9 cellular contexts compared by ENCODE assay signal in genomic region chr6:31727717-31728671, GRCh38. TPM values are rescaled to one million over a fixed set of nuclear protein-coding genes. Genes with fewer than 3 reads are reported as not detected.
DNase-seq lines count a peak whose midpoint lies in the region; ATAC-seq and TF ChIP-seq lines count a peak whose summit lies in the region.
"Had no signal": no experiment of that assay in that cellular context is flagged by ENCODE, and none has a peak within 500 bp of the region (broad histone marks: within the 10 kb centered on the region; RNA-seq: fewer than 3 reads in every experiment).

No MANE protein-coding gene starts in this region.

- peaks cover 4% of the 10 kb centered on the region for H3K27me3 Mint-ChIP-seq in neural crest cell (ENCODE audit: low read depth)

- peaks cover 85 to 94% (median 90%) of the 10 kb centered on the region in 10 experiments for H3K4me1 ChIP-seq in BLaER1 treated with 17β-estradiol and CSF1 and Interleukin-3, amounts not matched to agents 10 nM and 100 nM
- H3K4me1 ChIP-seq in Karpas-422 (ENCODE audit: low read length) (peaks cover 37% of the 10 kb centered on the region), colonic mucosa (peaks cover 13% of the 10 kb centered on the region)

- 0 out of 22 replicates have a peak, but pooled peaks cover 0 to 3% (median 0%) of the 10 kb centered on the region in 11 experiments for H3K9me3 ChIP-seq in BLaER1 treated with 17β-estradiol and CSF1 and Interleukin-3, amounts not matched to agents 10 nM and 100 nM (replicated peaks in 1 of 11)
- H3K9me3 ChIP-seq in Karpas-422 (ENCODE audit: low read length) (no peaks in the 10 kb centered on the region), colonic mucosa (no peaks in the 10 kb centered on the region)

- intact Hi-C loops in colonic mucosa (cut with DNase I), result no loop called here

- TF ChIP-seq CTCF in colonic mucosa (IDR thresholded peaks at IDR 0.05), result no peak
- no peak for TF ChIP-seq CTCF in neural crest cell (conservative IDR thresholded peaks at IDR 0.05)

- H4K20me1 ChIP-seq in BLaER1 treated with 17β-estradiol and CSF1 and Interleukin-3, amounts not matched to agents 10 nM and 100 nM, result peaks cover 11 to 37% (median 27%) of the 10 kb centered on the region in 11 experiments; a peak in 20 of 22 replicates
- H4K20me1 ChIP-seq in Karpas-422 (ENCODE audit: insufficient read depth, low read depth, low read length), result no peaks in the 10 kb centered on the region

- no peaks in the 10 kb centered on the region for H3K27me3 ChIP-seq in BLaER1 treated with 17β-estradiol and CSF1 and Interleukin-3, amounts not matched to agents 10 nM and 100 nM
- H3K27me3 ChIP-seq in Karpas-422 (ENCODE audit: low read length), result no peaks in the 10 kb centered on the region
- H3K27me3 ChIP-seq in colonic mucosa, result no peaks in the 10 kb centered on the region
- H3K27me3 ChIP-seq: cardiac muscle cell had no signal

- peak overlapping the region; percentile 92 to 100 (median 98) for H3K4me2 ChIP-seq in BLaER1 treated with 17β-estradiol and CSF1 and Interleukin-3, amounts not matched to agents 10 nM and 100 nM
- no peak overlapping the region for H3K4me2 ChIP-seq in Karpas-422 (ENCODE audit: low read depth, low read length, poor library complexity, severe bottlenecking)

- H3K79me2 ChIP-seq in Karpas-422 (ENCODE audit: low read length), result no peaks in the 10 kb centered on the region

- H3K27ac ChIP-seq in BLaER1 treated with 17β-estradiol and CSF1 and Interleukin-3, amounts not matched to agents 10 nM and 100 nM, result peak overlapping the region; percentile 79 to 88 (median 84)
- H3K27ac ChIP-seq in Karpas-422 (ENCODE audit: low read length) (peak overlapping the region; percentile 42; the same call in 1 of the 2 replicates), colonic mucosa (peak overlapping the region; percentile 96)

- peaks cover 33% of the 10 kb centered on the region for H3K4me1 Mint-ChIP-seq in neural crest cell

- no peak overlapping the region for H2AFZ ChIP-seq in Karpas-422 (ENCODE audit: low read length)

- H3K4me3 Mint-ChIP-seq in neural crest cell, result peak overlapping the region; percentile 98

- H3K9ac ChIP-seq in BLaER1 treated with 17β-estradiol and CSF1 and Interleukin-3, amounts not matched to agents 10 nM and 100 nM, result peak overlapping the region; percentile 76 to 91 (median 84)
- H3K9ac ChIP-seq in Karpas-422 (ENCODE audit: low read length) (peak overlapping the region; percentile 22; the same call in 1 of the 2 replicates), colonic mucosa (ENCODE audit: low read depth in 2 of 2, low read length in 2 of 2) (peak overlapping the region; percentile 76 to 95)

- H3K27ac Mint-ChIP-seq in neural crest cell (ENCODE audit: unreplicated experiment), result no peak overlapping the region

- peaks cover 41% of the 10 kb centered on the region for H3K36me3 Mint-ChIP-seq in neural crest cell (ENCODE audit: low read depth)

- no peak for ATAC-seq in GM21515 (IDR thresholded peaks at IDR 0.05; ENCODE audit: unreplicated experiment)
- ATAC-seq in HG02885 (IDR thresholded peaks at IDR 0.05; ENCODE audit: poor library complexity, unreplicated experiment), result no peak

- peak overlapping the region; percentile 66 to 92 (median 86) for H3K4me3 ChIP-seq in BLaER1 treated with 17β-estradiol and CSF1 and Interleukin-3, amounts not matched to agents 10 nM and 100 nM
- H3K4me3 ChIP-seq in Karpas-422 (ENCODE audit: low read length), result no peak overlapping the region
- peak overlapping the region; percentile 60 for H3K4me3 ChIP-seq in colonic mucosa

- no peaks in the 10 kb centered on the region for H3K9me3 Mint-ChIP-seq in neural crest cell

- DNase-seq in Karpas-422, result peak; percentile 87
- DNase-seq in colonic mucosa, result no peak
- DNase-seq in neural crest cell (ENCODE audit: low read depth, low spot score), result no peak
- DNase-seq in D341Med (ENCODE audit: low spot score), result no peak
- no peak for DNase-seq in SIG-M5 (lab: John Stamatoyannopoulos, UW)

- peaks cover 28 to 57% (median 48%) of the 10 kb centered on the region in 11 experiments for H3K36me3 ChIP-seq in BLaER1 treated with 17β-estradiol and CSF1 and Interleukin-3, amounts not matched to agents 10 nM and 100 nM
- H3K36me3 ChIP-seq in Karpas-422 (ENCODE audit: insufficient read depth, low read length), result peaks cover 16% of the 10 kb centered on the region
- peaks cover 10% of the 10 kb centered on the region for H3K36me3 ChIP-seq in colonic mucosa

- no peaks in the 10 kb centered on the region for H3K9me2 ChIP-seq in Karpas-422 (replicated peaks; ENCODE audit: insufficient read depth, low read length)

RNA-seq across cellular contexts. Expression of gene DDAH2, which starts 1.1 kb away (rescaled TPM):
- total RNA-seq in Karpas-422 (2014; rRNA removed; shearing (Covaris generic); ENCODE audit: low replicate concordance), result 13.3 and 24.0 TPM in 2 replicates
- total RNA-seq in colonic mucosa (10 to 100 TPM; 92.1 to 98.7 TPM), neural crest cell (186 and 194 TPM in 2 replicates)

RNA-seq across cellular contexts. Expression of gene MPIG6B, which starts 4.8 kb away (rescaled TPM):
- not detected in 2 replicates for total RNA-seq in Karpas-422 (2014; rRNA removed; shearing (Covaris generic); ENCODE audit: low replicate concordance)
- total RNA-seq in colonic mucosa (under 1 TPM; 0.19 to 0.57 TPM), neural crest cell (not detected in 2 replicates)
- total RNA-seq: cardiac muscle cell had no signal

RNA-seq across cellular contexts. Expression of gene LY6G6C, which starts 6.4 kb away (rescaled TPM):
- total RNA-seq in Karpas-422 (2014; rRNA removed; shearing (Covaris generic); ENCODE audit: low replicate concordance), result not detected in 2 replicates
- 1 to 10 TPM in 1 of 2 donors, not detected in 1; 2.3 TPM for total RNA-seq in colonic mucosa
- total RNA-seq in neural crest cell, result 1.2 TPM in 2 replicates
- total RNA-seq: cardiac muscle cell had no signal

RNA-seq across cellular contexts. Expression of gene CLIC1, which starts 8.3 kb away (rescaled TPM):
- total RNA-seq in Karpas-422 (2014; rRNA removed; shearing (Covaris generic); ENCODE audit: low replicate concordance), result 385 and 405 TPM in 2 replicates
- total RNA-seq in colonic mucosa (100 to 1,000 TPM; 622 to 646 TPM), neural crest cell (305 and 313 TPM in 2 replicates)

RNA-seq across cellular contexts. Expression of gene MSH5, which starts 11.8 kb away (rescaled TPM):
- 30.5 and 58.4 TPM in 2 replicates for total RNA-seq in Karpas-422 (2014; rRNA removed; shearing (Covaris generic); ENCODE audit: low replicate concordance)
- total RNA-seq in colonic mucosa, result 10 to 100 TPM; 13.3 to 34.2 TPM
- total RNA-seq in neural crest cell, result 79.5 and 86.2 TPM in 2 replicates

Comparison
In these comparisons a context has a peak if more than half of its experiments do, and no peak if none do; other contexts are left out.
1. H3K27ac ChIP-seq: peak in every context shown above with its lines; median percentile 96 in colonic mucosa; 84 in BLaER1 treated with 17β-estradiol and CSF1 and Interleukin-3, amounts not matched to agents 10 nM and 100 nM; 42 in Karpas-422.
2. H3K9ac ChIP-seq: peak in every context shown above with its lines; median percentile 86 in colonic mucosa; 84 in BLaER1 treated with 17β-estradiol and CSF1 and Interleukin-3, amounts not matched to agents 10 nM and 100 nM; 22 in Karpas-422.